Comparison of ENCODE assay signal across 8 cellular contexts in the genomic region with DNA sequence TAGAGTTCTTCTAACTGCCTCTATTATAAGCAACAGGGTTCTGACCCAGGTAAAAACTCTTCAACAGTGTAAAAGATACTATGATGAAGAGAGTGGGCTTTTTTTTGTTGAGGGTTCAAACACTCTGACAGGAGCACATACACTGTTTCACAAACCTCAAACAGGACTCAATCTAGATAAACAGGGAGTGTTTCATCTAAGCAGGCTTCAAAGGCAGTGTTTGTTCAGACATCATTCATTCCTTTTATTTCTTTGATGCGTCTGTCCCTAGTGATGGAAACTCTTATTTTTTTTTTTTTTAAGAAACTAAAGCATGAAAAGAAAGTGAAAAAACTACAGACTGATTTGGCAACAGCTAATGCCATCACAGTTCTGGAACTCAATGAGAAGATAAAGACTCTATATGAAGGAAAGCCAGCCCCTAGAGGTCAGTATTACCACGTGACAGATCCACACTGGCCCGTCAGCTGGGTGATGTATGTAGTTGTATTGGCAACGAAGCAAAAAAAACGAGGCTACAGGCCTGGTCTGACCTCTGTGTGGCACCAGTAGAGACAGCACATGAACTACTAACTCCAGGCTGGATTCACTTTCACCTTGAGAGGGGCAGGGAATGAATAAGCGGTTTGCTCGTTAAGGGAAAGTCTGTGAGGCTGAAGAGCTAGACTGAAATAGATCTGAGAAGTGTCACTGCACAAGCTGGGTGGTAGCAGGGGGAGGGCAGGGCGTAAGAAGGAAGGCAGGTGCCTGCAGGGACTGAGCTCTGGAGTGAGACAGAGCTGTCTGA.
DNase-seq lines count a peak whose midpoint lies in the region; ATAC-seq and TF ChIP-seq lines count a peak whose summit lies in the region.

No MANE protein-coding gene starts in this region.

- H3K36me3 ChIP-seq in DND-41 (ENCODE audit: insufficient read depth, low read length), result no peaks in the 10 kb centered on the region
- no peaks in the 10 kb centered on the region for H3K36me3 ChIP-seq in sigmoid colon
- no peaks in the 10 kb centered on the region for H3K36me3 ChIP-seq in ovary

- no peak for TF ChIP-seq EP300 in sigmoid colon (IDR thresholded peaks at IDR 0.05)
- TF ChIP-seq EP300 in ovary (IDR thresholded peaks at IDR 0.05), result no peak

- H3K4me1 ChIP-seq in DND-41 (ENCODE audit: insufficient read depth, low read length) (no peaks in the 10 kb centered on the region), right cardiac atrium (ENCODE audit: control insufficient read depth, insufficient read depth, low read length) (peaks cover 3% of the 10 kb centered on the region), sigmoid colon (peaks cover 0 to 31% (median 26%) of the 10 kb centered on the region in 4 donors), ovary (ENCODE audit: insufficient read depth) (peaks cover 4% of the 10 kb centered on the region)

- H3K9me3 ChIP-seq in DND-41 (ENCODE audit: insufficient read depth, low read length, severe bottlenecking) (no peaks in the 10 kb centered on the region), right cardiac atrium (ENCODE audit: control insufficient read depth, low read length) (no peaks in the 10 kb centered on the region), sigmoid colon (peaks cover 0 to 3% (median 0%) of the 10 kb centered on the region in 4 donors), ovary (no peaks in the 10 kb centered on the region)

- DNase-seq in DND-41 (peak; percentile 16), NCI-H526 (lab: John Stamatoyannopoulos, UW) (peak; percentile 62 to 82), right cardiac atrium (peak; percentile 34 to 58 (median 50)), sigmoid colon (no peak), ovary (no peak)
- DNase-seq in activated naive CD4-positive, alpha-beta T cell treated with anti-CD3 and anti-CD28 coated beads, Interleukin-2, amount 50 U/mL, for 16 hours, result peak; percentile 11

- no peak overlapping the region for H2AFZ ChIP-seq in DND-41 (ENCODE audit: low read depth, low read length)

- H3K4me3 ChIP-seq in DND-41 (ENCODE audit: low read depth in 1 of 2, low read length in 2 of 2), result no peak overlapping the region
- H3K4me3 ChIP-seq in right cardiac atrium (ENCODE audit: low read length), result no peak overlapping the region
- no peak overlapping the region for H3K4me3 ChIP-seq in sigmoid colon
- no peak overlapping the region for H3K4me3 ChIP-seq in ovary

- H3K27me3 ChIP-seq in DND-41 (ENCODE audit: insufficient read depth, low read length, poor library complexity) (no peaks in the 10 kb centered on the region), right cardiac atrium (ENCODE audit: control insufficient read depth, insufficient read depth) (no peaks in the 10 kb centered on the region), sigmoid colon (no peaks in the 10 kb centered on the region), ovary (no peaks in the 10 kb centered on the region)

- TF ChIP-seq POLR2A in sigmoid colon (IDR thresholded peaks at IDR 0.05) (no peak), ovary (IDR thresholded peaks at IDR 0.05) (no peak)

- H3K4me2 ChIP-seq in DND-41 (ENCODE audit: insufficient read depth, low read length), result no peak overlapping the region

- intact Hi-C loops in right cardiac atrium (cut with DNase I) (loop anchor here in 1 of 4 donors (10.0 kb wide), 1 partner anchor 209 kb away; a partner anchor contains a TSS), sigmoid colon (cut with DNase I) (loop anchor here (5.0 to 10.0 kb wide), 4 partner anchors 121 to 327 kb away; a partner anchor contains a TSS), ovary (cut with DNase I) (no loop called here)

- TF ChIP-seq CTCF in DND-41 (IDR thresholded peaks at IDR 0.05; ENCODE audit: borderline replicate concordance, extremely low read depth, low read length, poor library complexity, severe bottlenecking) (peak; percentile 43), sigmoid colon (IDR thresholded peaks at IDR 0.05) (peak in 1 of 4 experiments; percentile 6), ovary (IDR thresholded peaks at IDR 0.05) (no peak)

- no peaks in the 10 kb centered on the region for H3K79me2 ChIP-seq in DND-41 (ENCODE audit: insufficient read depth, low read length)

- H3K9ac ChIP-seq in DND-41 (ENCODE audit: low read depth, low read length), result no peak overlapping the region

- no peak overlapping the region for H3K27ac ChIP-seq in DND-41 (ENCODE audit: low read length)
- H3K27ac ChIP-seq in right cardiac atrium (ENCODE audit: low read length), result peak overlapping the region; percentile 19
- peak overlapping the region; percentile 34 to 59 (median 48) for H3K27ac ChIP-seq in sigmoid colon
- H3K27ac ChIP-seq in ovary, result no peak overlapping the region

- ATAC-seq in DND-41 (ENCODE audit: insufficient read depth, low read depth) (peak; percentile 63; the same call in 2 of the 3 replicates), GM19395 (IDR thresholded peaks at IDR 0.05; ENCODE audit: unreplicated experiment) (peak; percentile 92), HG03196 (IDR thresholded peaks at IDR 0.05; ENCODE audit: unreplicated experiment) (peak; percentile 91), right cardiac atrium (peak; percentile 86 to 92)

- no peaks in the 10 kb centered on the region for H4K20me1 ChIP-seq in DND-41 (ENCODE audit: insufficient read depth, low read length)

- 22% methylated on average over 8 of the region's 8 CpGs for WGBS in right cardiac atrium
- whole genome bisulfite sequencing in sigmoid colon, 2 donors, result 4 to 17% methylated on average over 8 of the region's 8 CpGs
- 38 to 43% (median 42%) methylated on average over 8 of the region's 8 CpGs for WGBS in ovary, 3 donors

Comparison
In these comparisons a context has a peak if more than half of its experiments do, and no peak if none do; other contexts are left out.
1. DNase-seq: peak in DND-41 (single experiment), NCI-H526 (2 of 2), activated naive CD4-positive, alpha-beta T cell treated with anti-CD3 and anti-CD28 coated beads, Interleukin-2, amount 50 U/mL, for 16 hours (single experiment) and right cardiac atrium (3 of 3); none in sigmoid colon (single experiment) and ovary (0 of 5).
2. H3K27ac ChIP-seq: peak in right cardiac atrium (single experiment) and sigmoid colon (4 of 4); none in DND-41 (single experiment) and ovary (0 of 2).
3. Peak in every context shown above with its lines, with median percentiles within 50 percentile points of each other: ATAC-seq.